In the genomic region with DNA sequence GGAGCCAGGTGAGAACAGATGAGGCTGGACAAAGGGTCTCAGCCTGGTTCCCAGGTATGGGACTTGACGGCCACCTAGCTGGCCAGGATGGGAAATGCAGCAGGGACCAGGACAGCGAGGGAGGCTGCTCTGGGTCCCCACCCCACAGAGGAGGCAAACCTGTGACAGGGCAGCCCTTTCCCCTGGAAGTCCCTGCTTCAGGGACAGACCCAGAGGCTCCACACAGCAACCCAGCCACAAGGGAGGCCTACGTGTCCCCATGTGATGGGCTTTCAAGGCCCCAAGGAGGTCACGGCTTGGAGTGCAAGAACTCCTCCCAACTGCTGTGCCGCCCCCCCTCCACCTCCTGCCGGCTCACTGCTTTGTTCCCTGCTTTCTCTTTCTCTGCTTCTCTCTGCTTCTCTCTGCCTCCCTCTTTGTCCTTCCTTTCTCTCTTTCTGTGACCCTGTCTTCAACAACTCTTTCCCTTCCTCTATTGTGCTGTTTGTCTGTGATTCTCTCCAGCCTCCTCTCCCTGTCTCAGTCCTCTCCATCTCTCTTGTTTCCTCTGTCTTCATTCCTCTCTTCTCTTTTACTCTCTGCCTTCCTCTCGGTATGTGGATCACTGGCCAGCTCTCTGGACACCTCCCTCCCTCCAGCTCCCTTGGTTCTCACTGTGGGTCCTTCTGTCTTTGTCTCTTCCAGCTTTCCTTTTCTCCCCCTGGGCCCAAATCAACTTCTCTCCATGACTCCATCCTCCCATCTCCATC, we compare ENCODE assay signal across 9 cellular contexts. TPM values are rescaled to one million over a fixed set of nuclear protein-coding genes. Genes with fewer than 3 reads are reported as not detected.
DNase-seq lines count a peak whose midpoint lies in the region; ATAC-seq and TF ChIP-seq lines count a peak whose summit lies in the region.
"Had no signal": no experiment of that assay in that cellular context is flagged by ENCODE, and none has a peak within 500 bp of the region (broad histone marks: within the 10 kb centered on the region; RNA-seq: fewer than 3 reads in every experiment).

No MANE protein-coding gene starts in this region.

- no peaks in the 10 kb centered on the region for H3K9me3 ChIP-seq in A673 (ENCODE audit: low read depth, low read length, poor library complexity, severe bottlenecking)
- H3K9me3 ChIP-seq in CD8-positive, alpha-beta T cell (ENCODE audit: low read length), result no peaks in the 10 kb centered on the region
- H3K9me3 ChIP-seq in naive thymus-derived CD4-positive, alpha-beta T cell (ENCODE audit: control insufficient read depth in 2 of 3, low read length in 3 of 3), result no peaks in the 10 kb centered on the region

- BruUV-seq in A673 (replicated peaks; lab: Mats Ljungman, UMichigan), result no TSS peak

- in situ Hi-C loops in astrocyte of the cerebellum (cut with HindIII; ENCODE audit: low sequenced_read_pairs), result no loop called here

- H3K36me3 Mint-ChIP-seq in CD8-positive, alpha-beta T cell, result no peaks in the 10 kb centered on the region
- no peaks in the 10 kb centered on the region for H3K36me3 Mint-ChIP-seq in naive thymus-derived CD4-positive, alpha-beta T cell

- H3K27ac ChIP-seq in A673 (ENCODE audit: low read depth, low read length, poor library complexity, severe bottlenecking), result no peak overlapping the region
- H3K27ac ChIP-seq in CD8-positive, alpha-beta T cell (ENCODE audit: low read depth, low read length), result no peak overlapping the region
- no peak overlapping the region for H3K27ac ChIP-seq in naive thymus-derived CD4-positive, alpha-beta T cell (ENCODE audit: low read depth, low read length)

- H3K4me3 Mint-ChIP-seq in CD8-positive, alpha-beta T cell, result no peak overlapping the region
- no peak overlapping the region for H3K4me3 Mint-ChIP-seq in naive thymus-derived CD4-positive, alpha-beta T cell
- H3K4me3 Mint-ChIP-seq: central memory CD8-positive, alpha-beta T cell had no signal

- no peak overlapping the region for H3K27ac Mint-ChIP-seq in CD8-positive, alpha-beta T cell
- peak overlapping the region in 1 of 9 donors; percentile 67 for H3K27ac Mint-ChIP-seq in naive thymus-derived CD4-positive, alpha-beta T cell

- POLR2A ChIA-PET in A673 (lab: Charles Lee; ENCODE audit: low non-redundant PET), result no interaction called here
- POLR2A ChIA-PET in CD8-positive, alpha-beta T cell (lab: Charles Lee), result no interaction called here
- POLR2A ChIA-PET in naive thymus-derived CD4-positive, alpha-beta T cell (lab: Charles Lee), result no interaction called here

- TF ChIP-seq CTCF in A673 (conservative IDR thresholded peaks at IDR 0.05; ENCODE audit: low read depth, low read length) (peak; percentile 35; the same call in 1 of the 2 replicates), GM12875 (IDR thresholded peaks at IDR 0.05; ENCODE audit: borderline replicate concordance, insufficient read depth, low read depth, low read length) (peak; percentile 13; the same call in 1 of the 2 replicates), astrocyte of the cerebellum (IDR thresholded peaks at IDR 0.05; ENCODE audit: low read depth, low read length, missing control alignments) (peak; percentile 50)
- TF ChIP-seq CTCF in CD8-positive, alpha-beta T cell (IDR thresholded peaks at IDR 0.05), result no peak

- H3K4me3 ChIP-seq in A673 (ENCODE audit: low read depth, low read length, poor library complexity, severe bottlenecking), result no peak overlapping the region
- no peak overlapping the region for H3K4me3 ChIP-seq in GM12875 (ENCODE audit: low read depth, low read length)
- no peak overlapping the region for H3K4me3 ChIP-seq in astrocyte of the cerebellum (ENCODE audit: low read depth, low read length)
- no peak overlapping the region for H3K4me3 ChIP-seq in CD8-positive, alpha-beta T cell (ENCODE audit: low read depth, low read length)
- no peak overlapping the region for H3K4me3 ChIP-seq in naive thymus-derived CD4-positive, alpha-beta T cell (ENCODE audit: low read length)

- H3K4me1 ChIP-seq in A673 (ENCODE audit: insufficient read depth, low read length, poor library complexity, severe bottlenecking), result no peaks in the 10 kb centered on the region
- H3K4me1 ChIP-seq in CD8-positive, alpha-beta T cell (ENCODE audit: insufficient read depth, low read length), result no peaks in the 10 kb centered on the region
- no peaks in the 10 kb centered on the region for H3K4me1 ChIP-seq in naive thymus-derived CD4-positive, alpha-beta T cell (ENCODE audit: control insufficient read depth in 2 of 2, insufficient read depth in 2 of 2, low read length in 2 of 2)

- H3K4me1 Mint-ChIP-seq in CD8-positive, alpha-beta T cell (ENCODE audit: low read depth), result no peaks in the 10 kb centered on the region
- H3K4me1 Mint-ChIP-seq in naive thymus-derived CD4-positive, alpha-beta T cell, result peaks cover 0 to 11% (median 0%) of the 10 kb centered on the region in 7 donors
- H3K4me1 Mint-ChIP-seq: central memory CD8-positive, alpha-beta T cell had no signal

- CTCF ChIA-PET in A673 (lab: Charles Lee), result no interaction called here
- CTCF ChIA-PET in CD8-positive, alpha-beta T cell (lab: Charles Lee), result no interaction called here
- CTCF ChIA-PET in naive thymus-derived CD4-positive, alpha-beta T cell (lab: Charles Lee), result no interaction called here

- peaks cover 18% of the 10 kb centered on the region for H3K27me3 Mint-ChIP-seq in CD8-positive, alpha-beta T cell (ENCODE audit: low read depth)
- H3K27me3 Mint-ChIP-seq in naive thymus-derived CD4-positive, alpha-beta T cell, result peaks cover 3 to 41% (median 21%) of the 10 kb centered on the region in 5 donors

- no peaks in the 10 kb centered on the region for H3K9me3 Mint-ChIP-seq in CD8-positive, alpha-beta T cell
- H3K9me3 Mint-ChIP-seq in naive thymus-derived CD4-positive, alpha-beta T cell, result peaks cover 0 to 2% (median 0%) of the 10 kb centered on the region in 11 donors
- H3K9me3 Mint-ChIP-seq: central memory CD8-positive, alpha-beta T cell had no signal

- DNase-seq in A673 (ENCODE audit: low spot score), result no peak
- DNase-seq in astrocyte of the cerebellum (ENCODE audit: low read depth), result no peak
- no peak for DNase-seq in left lobe of liver (ENCODE audit: low spot score)
- no peak for DNase-seq in EL
- DNase-seq in CD8-positive, alpha-beta T cell, result no peak
- DNase-seq in UCSD-AML1 (lab: John Stamatoyannopoulos, UW; ENCODE audit: unreplicated experiment), result no peak
- no peak for DNase-seq in naive thymus-derived CD4-positive, alpha-beta T cell

- peak; percentile 90 for ATAC-seq in left lobe of liver
- no peak for ATAC-seq in CD8-positive, alpha-beta T cell
- no peak for ATAC-seq in naive thymus-derived CD4-positive, alpha-beta T cell

- peaks cover 3% of the 10 kb centered on the region for H3K27me3 ChIP-seq in A673 (replicated peaks; ENCODE audit: insufficient read depth, low read depth, low read length, poor library complexity)
- no peaks in the 10 kb centered on the region for H3K27me3 ChIP-seq in CD8-positive, alpha-beta T cell (ENCODE audit: insufficient read depth, low read length)
- H3K27me3 ChIP-seq in naive thymus-derived CD4-positive, alpha-beta T cell (ENCODE audit: control insufficient read depth in 2 of 2, insufficient read depth in 2 of 2, low read length in 2 of 2), result no peaks in the 10 kb centered on the region

- H3K36me3 ChIP-seq in A673 (ENCODE audit: insufficient read depth, low read length, poor library complexity, severe bottlenecking), result no peaks in the 10 kb centered on the region
- no peaks in the 10 kb centered on the region for H3K36me3 ChIP-seq in CD8-positive, alpha-beta T cell (ENCODE audit: insufficient read depth, low read length)
- no peaks in the 10 kb centered on the region for H3K36me3 ChIP-seq in naive thymus-derived CD4-positive, alpha-beta T cell (ENCODE audit: control insufficient read depth in 2 of 3, insufficient read depth in 3 of 3, low read length in 3 of 3)

- intact Hi-C loops in A673 (cut with micrococcal nuclease; ENCODE audit: unreplicated experiment), result loop anchor here (5.0 kb wide), 1 partner anchor 130 kb away; no protein-coding TSS in a partner anchor
- intact Hi-C loops in CD8-positive, alpha-beta T cell (cut with DNase I, micrococcal nuclease), result no loop called here
- intact Hi-C loops in naive thymus-derived CD4-positive, alpha-beta T cell (cut with micrococcal nuclease), result no loop called here

RNA-seq across cellular contexts. Expression of gene EIF5AL1, which starts 9.6 kb away (rescaled TPM):
- 2.7 and 3.1 TPM in 2 replicates for total RNA-seq in A673 (2021)
- 0.48 TPM for total RNA-seq in left lobe of liver
- under 1 TPM; 0.71 to 0.81 TPM for total RNA-seq in CD8-positive, alpha-beta T cell
- total RNA-seq in naive thymus-derived CD4-positive, alpha-beta T cell, result 1 to 10 TPM in 1 of 5 experiments, under 1 TPM in 3, not detected in 1; 0.15 to 1.0 (median 0.48) TPM
- under 1 TPM; 0.06 to 0.32 TPM for polyA plus RNA-seq in naive thymus-derived CD4-positive, alpha-beta T cell

RNA-seq across cellular contexts. Expression of gene ZCCHC24, which starts 57.3 kb away (rescaled TPM):
- total RNA-seq in A673 (2021) (9.8 and 17.9 TPM in 2 replicates), left lobe of liver (30.5 TPM)
- 1 to 10 TPM; 1.1 to 1.9 TPM for total RNA-seq in CD8-positive, alpha-beta T cell
- total RNA-seq in naive thymus-derived CD4-positive, alpha-beta T cell, result 1 to 10 TPM in 2 of 5 experiments, under 1 TPM in 3; 0.58 to 2.0 (median 0.76) TPM
- polyA plus RNA-seq in naive thymus-derived CD4-positive, alpha-beta T cell, result under 1 TPM; 0.30 to 0.54 TPM

RNA-seq across cellular contexts. Expression of gene SFTPA2, which starts 57.5 kb away (rescaled TPM):
- total RNA-seq in A673 (2021) (not detected in 2 replicates), left lobe of liver (6.5 TPM)
- total RNA-seq in CD8-positive, alpha-beta T cell, result not detected
- not detected for total RNA-seq in naive thymus-derived CD4-positive, alpha-beta T cell
- not detected for polyA plus RNA-seq in naive thymus-derived CD4-positive, alpha-beta T cell
